ENCODE assay signal across 16 cellular contexts in the genomic region with DNA sequence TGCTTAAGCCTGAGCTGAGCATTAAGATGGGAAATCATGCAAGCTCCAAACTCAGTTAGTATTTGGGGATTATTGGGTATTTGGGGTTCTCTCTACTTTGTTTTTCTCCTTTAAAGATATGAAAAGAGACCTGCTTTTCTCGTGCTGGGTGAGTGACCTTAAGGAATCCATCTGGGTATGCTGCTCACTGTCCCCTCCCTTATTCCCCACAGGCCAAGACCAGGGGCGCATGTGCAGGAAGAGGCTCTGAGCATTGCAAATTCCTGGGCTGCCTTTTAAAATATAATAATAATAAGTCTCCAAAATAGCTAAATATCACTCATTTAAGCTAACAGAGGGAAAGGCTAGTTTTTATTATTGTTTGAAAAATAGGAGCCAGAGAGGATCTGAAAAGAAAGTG.
DNase-seq lines count a peak whose midpoint lies in the region; ATAC-seq and TF ChIP-seq lines count a peak whose summit lies in the region.
"Had no signal": no experiment of that assay in that cellular context is flagged by ENCODE, and none has a peak within 500 bp of the region (broad histone marks: within the 10 kb centered on the region; RNA-seq: fewer than 3 reads in every experiment).

No MANE protein-coding gene starts in this region.

- H3K79me1 ChIP-seq in mesenchymal stem cell (replicated peaks; ENCODE audit: low read length, poor library complexity, severe bottlenecking) = peaks cover 32% of the 10 kb centered on the region

- no peak overlapping the region for H2BK15ac ChIP-seq in mesenchymal stem cell (ENCODE audit: low read depth, poor library complexity, severe bottlenecking)

- H2AK5ac ChIP-seq in mesenchymal stem cell (ENCODE audit: low read length, severe bottlenecking) = peak overlapping the region; percentile 98

- H3K36me3 ChIP-seq in mesenchymal stem cell (ENCODE audit: control insufficient read depth in 1 of 2, insufficient read depth in 2 of 2, low read depth in 1 of 2, low read length in 2 of 2) = peaks cover 43 to 50% of the 10 kb centered on the region in 2 experiments

- H3K36me3 Mint-ChIP-seq in activated CD4-positive, alpha-beta memory T cell treated with anti-CD3 and anti-CD28 coated beads, Interleukin-2, amount 10 ng/mL, durations not matched to agents 7 days and 5 days (ENCODE audit: low read depth) = no peaks in the 10 kb centered on the region
- H3K36me3 Mint-ChIP-seq: natural killer cell had no signal

- no peak for ATAC-seq in GM21381 (IDR thresholded peaks at IDR 0.05; ENCODE audit: unreplicated experiment)
- ATAC-seq: activated T-cell treated with anti-CD3 and anti-CD28 coated beads, Interleukin-2, amount 50 U/mL, for 72 hours; natural killer cell; stimulated activated naive B cell treated with anti-CD40 and anti-IgM and Interleukin-4, amounts not matched to agents 10 μg/mL and 1 μg/mL and 100 μg/mL, for 72 hours had no signal

- H3K27me3 Mint-ChIP-seq in activated CD4-positive, alpha-beta memory T cell treated with anti-CD3 and anti-CD28 coated beads, Interleukin-2, amount 10 ng/mL, durations not matched to agents 7 days and 5 days = peaks cover 12% of the 10 kb centered on the region

- H3K23ac ChIP-seq in mesenchymal stem cell (ENCODE audit: low read length in 2 of 2) = no peak overlapping the region

- CTCF ChIA-PET in activated CD4-positive, alpha-beta memory T cell treated with anti-CD3 and anti-CD28 coated beads, Interleukin-2, amount 10 ng/mL, durations not matched to agents 7 days and 5 days (lab: Charles Lee) = interaction anchor here (0.9 to 1.8 kb wide), 3 partner anchors 8 to 18 kb away, joined by 3 to 7 read pairs (median 3); no protein-coding TSS in a partner anchor

- no peaks in the 10 kb centered on the region for H3K4me1 Mint-ChIP-seq in activated CD4-positive, alpha-beta memory T cell treated with anti-CD3 and anti-CD28 coated beads, Interleukin-2, amount 10 ng/mL, durations not matched to agents 7 days and 5 days
- H3K4me1 Mint-ChIP-seq: B cell, natural killer cell had no signal

- H3K4me3 Mint-ChIP-seq in activated CD4-positive, alpha-beta memory T cell treated with anti-CD3 and anti-CD28 coated beads, Interleukin-2, amount 10 ng/mL, durations not matched to agents 7 days and 5 days = no peak overlapping the region
- H3K4me3 Mint-ChIP-seq: activated T-cell treated with anti-CD3 and anti-CD28 coated beads, Interleukin-2, amount 50 U/mL, for 72 hours; B cell; natural killer cell; stimulated activated naive B cell treated with anti-CD40 and anti-IgM and Interleukin-4, amounts not matched to agents 10 μg/mL and 1 μg/mL and 100 μg/mL, for 72 hours had no signal

- no peak overlapping the region for H3K18ac ChIP-seq in mesenchymal stem cell (ENCODE audit: low read depth in 1 of 2, low read length in 2 of 2)

- no peak overlapping the region for H3K4me2 ChIP-seq in mesenchymal stem cell (ENCODE audit: low read length, poor library complexity, severe bottlenecking)

- H3K27ac Mint-ChIP-seq in activated CD4-positive, alpha-beta memory T cell treated with anti-CD3 and anti-CD28 coated beads, Interleukin-2, amount 10 ng/mL, durations not matched to agents 7 days and 5 days = no peak overlapping the region
- H3K27ac Mint-ChIP-seq: activated T-cell treated with anti-CD3 and anti-CD28 coated beads, Interleukin-2, amount 50 U/mL, for 72 hours; B cell; natural killer cell; stimulated activated naive B cell treated with anti-CD40 and anti-IgM and Interleukin-4, amounts not matched to agents 10 μg/mL and 1 μg/mL and 100 μg/mL, for 72 hours had no signal

- TF ChIP-seq RAD21 in Ishikawa (IDR thresholded peaks at IDR 0.05; ENCODE audit: low read depth) = no peak

- no peak overlapping the region for H4K91ac ChIP-seq in mesenchymal stem cell (ENCODE audit: low read length)

- peak overlapping the region; percentile 88 to 95 for H3K27ac ChIP-seq in coronary artery
- H3K27ac ChIP-seq in mesenchymal stem cell (ENCODE audit: low read length, poor library complexity, severe bottlenecking) = peak overlapping the region; percentile 95
- peak overlapping the region; percentile 62 for H3K27ac ChIP-seq in temporal lobe (ENCODE audit: low read depth, low read length)

- 58% methylated on average over 1 of the region's 2 CpGs for WGBS in mesenchymal stem cell

- no peaks in the 10 kb centered on the region for H3K27me3 ChIP-seq in mesenchymal stem cell (ENCODE audit: control insufficient read depth in 1 of 2, insufficient read depth in 1 of 2, low read length in 2 of 2)

- no peak overlapping the region for H3K4ac ChIP-seq in mesenchymal stem cell (ENCODE audit: low read depth in 1 of 2, low read length in 2 of 2)

- no peak for TF ChIP-seq EP300 in Ishikawa (IDR thresholded peaks at IDR 0.05; ENCODE audit: borderline replicate concordance)

- no peak for TF ChIP-seq CTCF in coronary artery (IDR thresholded peaks at IDR 0.05)

- no peak overlapping the region for H4K8ac ChIP-seq in mesenchymal stem cell (ENCODE audit: low read length)

- H3K9me3 Mint-ChIP-seq in activated CD4-positive, alpha-beta memory T cell treated with anti-CD3 and anti-CD28 coated beads, Interleukin-2, amount 10 ng/mL, durations not matched to agents 7 days and 5 days = peaks cover 5% of the 10 kb centered on the region
- H3K9me3 Mint-ChIP-seq: natural killer cell had no signal

- peaks cover 22% of the 10 kb centered on the region for H3K4me1 ChIP-seq in mesenchymal stem cell (ENCODE audit: control insufficient read depth, insufficient read depth, low read depth, low read length)

- no peaks in the 10 kb centered on the region for H3K9me3 ChIP-seq in mesenchymal stem cell (ENCODE audit: control insufficient read depth, low read length)

- H2AFZ ChIP-seq in mesenchymal stem cell (ENCODE audit: low read depth, low read length) = no peak overlapping the region

- POLR2A ChIA-PET in activated CD4-positive, alpha-beta memory T cell treated with anti-CD3 and anti-CD28 coated beads, Interleukin-2, amount 10 ng/mL, durations not matched to agents 7 days and 5 days (lab: Charles Lee) = no interaction called here

- H3K4me3 ChIP-seq in coronary artery = peak overlapping the region; percentile 41
- peak overlapping the region in 1 of 2 experiments; percentile 45 for H3K4me3 ChIP-seq in mesenchymal stem cell (ENCODE audit: insufficient read depth in 1 of 2, low read depth in 1 of 2, low read length in 2 of 2)

- no peak overlapping the region for H2BK120ac ChIP-seq in mesenchymal stem cell (ENCODE audit: low read depth, low read length)

- H2BK5ac ChIP-seq in mesenchymal stem cell (ENCODE audit: low read depth, low read length, poor library complexity, severe bottlenecking) = peak overlapping the region; percentile 60

- H3K14ac ChIP-seq in mesenchymal stem cell (ENCODE audit: low read length in 2 of 2) = no peak overlapping the region

- no peak overlapping the region for H2BK12ac ChIP-seq in mesenchymal stem cell (ENCODE audit: low read length in 2 of 2)

- DNase-seq in coronary artery (ENCODE audit: low spot score) (no peak), mesenchymal stem cell (no peak), NCI-H345 (lab: John Stamatoyannopoulos, UW) (no peak)
- DNase-seq in activated CD4-positive, alpha-beta T cell treated with anti-CD3 and anti-CD28 coated beads, Interleukin-2, amount 50 U/mL, for 48 hours = no peak
- no peak for DNase-seq in activated CD4-positive, alpha-beta memory T cell treated with anti-CD3 and anti-CD28 coated beads, Interleukin-2, amount 10 ng/mL, durations not matched to agents 7 days and 5 days
- DNase-seq: activated CD4-positive, alpha-beta T cell treated with anti-CD3 and anti-CD28 coated beads, Interleukin-2, amount 50 U/mL, for 1 hour; activated T-cell treated with anti-CD3 and anti-CD28 coated beads, Interleukin-2, amount 50 U/mL, for 72 hours; islet precursor cell; natural killer cell; NCI-H1048; SHP77 treated with DMSO at 0.1 percent for 48 hours; stimulated activated naive B cell treated with anti-CD40 and anti-IgM and Interleukin-4, amounts not matched to agents 10 μg/mL and 1 μg/mL and 100 μg/mL, for 72 hours had no signal

- H3K9ac ChIP-seq in mesenchymal stem cell (ENCODE audit: low read length) = peak overlapping the region; percentile 69

TF ChIP-seq in Ishikawa, 13 proteins besides CTCF, POLR2A, EP300 and RAD21:
- TF ChIP-seq NFIC (IDR thresholded peaks at IDR 0.05) (no peak), TEAD4 (IDR thresholded peaks at IDR 0.05) (peak; percentile 73), TCF12 (IDR thresholded peaks at IDR 0.05; ENCODE audit: low read depth) (no peak), CEBPB (IDR thresholded peaks at IDR 0.05) (no peak), CREB1 (IDR thresholded peaks at IDR 0.05; ENCODE audit: low read depth) (no peak), TAF1 (IDR thresholded peaks at IDR 0.05; ENCODE audit: low read depth) (no peak)
- TF ChIP-seq, protein P1, sequence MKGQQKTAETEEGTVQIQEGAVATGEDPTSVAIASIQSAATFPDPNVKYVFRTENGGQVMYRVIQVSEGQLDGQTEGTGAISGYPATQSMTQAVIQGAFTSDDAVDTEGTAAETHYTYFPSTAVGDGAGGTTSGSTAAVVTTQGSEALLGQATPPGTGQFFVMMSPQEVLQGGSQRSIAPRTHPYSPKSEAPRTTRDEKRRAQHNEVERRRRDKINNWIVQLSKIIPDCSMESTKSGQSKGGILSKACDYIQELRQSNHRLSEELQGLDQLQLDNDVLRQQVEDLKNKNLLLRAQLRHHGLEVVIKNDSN (IDR thresholded peaks at IDR 0.05) = no peak
